18 cellular contexts compared by ENCODE assay signal in the genomic region with DNA sequence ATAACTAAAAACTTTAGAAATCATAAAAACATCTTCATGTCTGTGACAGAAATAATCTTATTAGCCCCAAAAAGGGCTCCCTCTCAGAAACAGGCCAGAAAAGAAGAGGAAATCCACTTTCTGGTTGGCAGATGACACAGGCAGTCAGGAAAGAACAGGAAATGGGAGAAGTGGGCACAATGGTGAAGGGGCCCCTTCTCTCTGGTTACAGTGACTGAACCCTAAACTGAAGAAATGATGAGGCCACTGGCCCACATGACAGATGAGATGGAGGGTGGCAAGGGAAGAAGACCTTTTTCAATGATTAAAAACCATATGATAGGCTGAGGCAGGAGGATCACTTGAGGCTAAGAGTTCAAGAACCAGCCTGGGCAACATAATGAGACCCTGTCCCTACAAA. TPM values are rescaled to one million over a fixed set of nuclear protein-coding genes. Genes with fewer than 3 reads are reported as not detected.
DNase-seq lines count a peak whose midpoint lies in the region; ATAC-seq, FAIRE-seq and TF ChIP-seq lines count a peak whose summit lies in the region.
"Had no signal": no experiment of that assay in that cellular context is flagged by ENCODE, and none has a peak within 500 bp of the region (broad histone marks: within the 10 kb centered on the region; RNA-seq: fewer than 3 reads in every experiment).

No MANE protein-coding gene starts in this region.

- peaks cover 39% of the 10 kb centered on the region for H3K4me1 Mint-ChIP-seq in activated naive CD8-positive, alpha-beta T cell treated with anti-CD3 and anti-CD28 coated beads for 36 hours
- H3K4me1 Mint-ChIP-seq in stimulated activated naive B cell treated with anti-CD40 and anti-IgM and Interleukin-4, amounts not matched to agents 10 μg/mL and 1 μg/mL and 100 μg/mL, for 72 hours = peaks cover 62 to 81% of the 10 kb centered on the region in 2 donors

- H2AFZ ChIP-seq in mammary epithelial cell (ENCODE audit: low read depth, low read length) = no peak overlapping the region

- H3K36me3 Mint-ChIP-seq in activated naive CD8-positive, alpha-beta T cell treated with anti-CD3 and anti-CD28 coated beads for 36 hours = peaks cover 5% of the 10 kb centered on the region
- H3K36me3 Mint-ChIP-seq in stimulated activated naive B cell treated with anti-CD40 and anti-IgM and Interleukin-4, amounts not matched to agents 10 μg/mL and 1 μg/mL and 100 μg/mL, for 72 hours = peaks cover 18 to 47% of the 10 kb centered on the region in 2 donors
- H3K36me3 Mint-ChIP-seq: CD14-positive monocyte had no signal

- H3K27me3 ChIP-seq in mammary epithelial cell (ENCODE audit: insufficient read depth, low read length) = no peaks in the 10 kb centered on the region
- H3K27me3 ChIP-seq: SJSA1 had no signal

- H3K9me3 ChIP-seq in mammary epithelial cell (replicated peaks; ENCODE audit: insufficient read depth, low read length) = no peaks in the 10 kb centered on the region
- H3K9me3 ChIP-seq: Caco-2, SJSA1 had no signal

- intact Hi-C loops in mammary epithelial cell (cut with micrococcal nuclease) = no loop called here

- no peak overlapping the region for H3K4me2 ChIP-seq in mammary epithelial cell (ENCODE audit: insufficient read depth, low read depth, low read length)

- CTCF ChIA-PET in mammary epithelial cell (lab: Charles Lee; ENCODE audit: low non-redundant PET) = no interaction called here

- dilution Hi-C loops in mammary epithelial cell (cut with HindIII; ENCODE audit: low sequenced_read_pairs) = no loop called here

- H3K27ac Mint-ChIP-seq in activated naive CD8-positive, alpha-beta T cell treated with anti-CD3 and anti-CD28 coated beads for 36 hours = peak overlapping the region; percentile 12
- H3K27ac Mint-ChIP-seq in stimulated activated naive B cell treated with anti-CD40 and anti-IgM and Interleukin-4, amounts not matched to agents 10 μg/mL and 1 μg/mL and 100 μg/mL, for 72 hours = peak overlapping the region; percentile 91
- H3K27ac Mint-ChIP-seq: CD14-positive monocyte had no signal

- no peaks in the 10 kb centered on the region for H3K36me3 ChIP-seq in mammary epithelial cell (ENCODE audit: insufficient read depth, low read length)

- no peak overlapping the region for H3K4me3 ChIP-seq in mammary epithelial cell (replicated peaks in 1 of 3; ENCODE audit: insufficient read depth in 1 of 3, low read depth in 2 of 3, low read length in 3 of 3)
- H3K4me3 ChIP-seq: SJSA1 had no signal

- no TSS peak for BruUV-seq in mammary epithelial cell (replicated peaks; lab: Mats Ljungman, UMichigan)

- TF ChIP-seq CTCF in mammary epithelial cell (conservative IDR thresholded peaks at IDR 0.05 in 1 of 2, IDR thresholded peaks at IDR 0.05 in 1 of 2; ENCODE audit: extremely low read depth in 1 of 2, insufficient read depth in 1 of 2, low read depth in 1 of 2, low read length in 2 of 2) = no peak

- no peaks in the 10 kb centered on the region for H3K79me2 ChIP-seq in mammary epithelial cell (ENCODE audit: insufficient read depth, low read length)

- no peak for ATAC-seq in stimulated activated naive B cell treated with anti-CD40 and anti-IgM and Interleukin-4, amounts not matched to agents 10 μg/mL and 1 μg/mL and 100 μg/mL, for 72 hours (replicated peaks)
- no peak for ATAC-seq in GM18907 (IDR thresholded peaks at IDR 0.05; ENCODE audit: unreplicated experiment)

- H3K27me3 Mint-ChIP-seq in activated naive CD8-positive, alpha-beta T cell treated with anti-CD3 and anti-CD28 coated beads for 36 hours = no peaks in the 10 kb centered on the region
- H3K27me3 Mint-ChIP-seq in stimulated activated naive B cell treated with anti-CD40 and anti-IgM and Interleukin-4, amounts not matched to agents 10 μg/mL and 1 μg/mL and 100 μg/mL, for 72 hours = no peaks in the 10 kb centered on the region
- H3K27me3 Mint-ChIP-seq: IgD-negative memory B cell had no signal

- FAIRE-seq in GM19239 (lab: Jason Lieb, UNC) = peak; percentile 58

- no peaks in the 10 kb centered on the region for H4K20me1 ChIP-seq in mammary epithelial cell (ENCODE audit: insufficient read depth, low read length)

- peaks cover 10% of the 10 kb centered on the region for H3K4me1 ChIP-seq in mammary epithelial cell (ENCODE audit: insufficient read depth, low read length)
- H3K4me1 ChIP-seq: Caco-2 had no signal

- in situ Hi-C loops in mammary epithelial cell (cut with MboI; ENCODE audit: low sequenced_read_pairs in 2 of 2) = no loop called here

- H3K9ac ChIP-seq in mammary epithelial cell (ENCODE audit: insufficient read depth, low read length) = no peak overlapping the region

- H3K27ac ChIP-seq in mammary epithelial cell (ENCODE audit: insufficient read depth, low read depth, low read length) = no peak overlapping the region
- H3K27ac ChIP-seq: 22Rv1, SJSA1 had no signal

- H3K9me3 Mint-ChIP-seq in activated naive CD8-positive, alpha-beta T cell treated with anti-CD3 and anti-CD28 coated beads for 36 hours = no peaks in the 10 kb centered on the region
- peaks cover 0 to 3% of the 10 kb centered on the region in 2 donors for H3K9me3 Mint-ChIP-seq in stimulated activated naive B cell treated with anti-CD40 and anti-IgM and Interleukin-4, amounts not matched to agents 10 μg/mL and 1 μg/mL and 100 μg/mL, for 72 hours
- H3K9me3 Mint-ChIP-seq: IgD-negative memory B cell had no signal

- H3K4me3 Mint-ChIP-seq in activated naive CD8-positive, alpha-beta T cell treated with anti-CD3 and anti-CD28 coated beads for 36 hours = no peak overlapping the region
- no peak overlapping the region for H3K4me3 Mint-ChIP-seq in stimulated activated naive B cell treated with anti-CD40 and anti-IgM and Interleukin-4, amounts not matched to agents 10 μg/mL and 1 μg/mL and 100 μg/mL, for 72 hours
- H3K4me3 Mint-ChIP-seq: CD14-positive monocyte had no signal

- DNase-seq in SIG-M5 treated with dmso at 0.1 percent for 504 hours (lab: John Stamatoyannopoulos, UW; ENCODE audit: unreplicated experiment) (peak; percentile 40), SIG-M5 (lab: John Stamatoyannopoulos, UW) (no peak), GM19239 (ENCODE audit: insufficient read length, low spot score) (no peak), amniotic stem cell (lab: John Stamatoyannopoulos, UW) (no peak), mammary epithelial cell (no peak)
- no peak for DNase-seq in activated naive CD8-positive, alpha-beta T cell treated with anti-CD3 and anti-CD28 coated beads for 36 hours
- DNase-seq in stimulated activated naive B cell treated with anti-CD40 and anti-IgM and Interleukin-4, amounts not matched to agents 10 μg/mL and 1 μg/mL and 100 μg/mL, for 72 hours = no peak
- DNase-seq: Caco-2, HCEC 1CT, NCI-H1417 treated with DMSO at 0.1 percent for 48 hours, NCI-H2029 treated with DMSO at 0.1 percent for 48 hours, NCI-H510A, NCI-H82 had no signal

RNA-seq across cellular contexts. Expression of a gene that starts 21.1 kb away (rescaled TPM):
- total RNA-seq in activated naive CD8-positive, alpha-beta T cell treated with anti-CD3 and anti-CD28 coated beads for 36 hours = 10 to 100 TPM; 11.0 to 13.6 TPM
- total RNA-seq in mammary epithelial cell = 10 to 100 TPM; 19.4 to 36.0 TPM
- 12.4 TPM for polyA plus RNA-seq in mammary epithelial cell
- polyA minus RNA-seq in mammary epithelial cell = 119 TPM

RNA-seq across cellular contexts. Expression of a gene that starts 51.9 kb away (rescaled TPM):
- 10 to 100 TPM; 46.2 to 48.3 TPM for total RNA-seq in activated naive CD8-positive, alpha-beta T cell treated with anti-CD3 and anti-CD28 coated beads for 36 hours
- 10 to 100 TPM; 17.7 to 26.5 TPM for total RNA-seq in mammary epithelial cell
- 18.2 TPM for polyA plus RNA-seq in mammary epithelial cell
- 12.5 TPM for polyA minus RNA-seq in mammary epithelial cell

RNA-seq across cellular contexts. Expression of a gene that starts 53.9 kb away (rescaled TPM):
- 10 to 100 TPM; 47.4 to 49.1 TPM for total RNA-seq in activated naive CD8-positive, alpha-beta T cell treated with anti-CD3 and anti-CD28 coated beads for 36 hours
- total RNA-seq in mammary epithelial cell = under 1 TPM in 1 of 2 donors, not detected in 1; 0.33 TPM
- polyA plus RNA-seq in mammary epithelial cell = not detected
- polyA minus RNA-seq in mammary epithelial cell = not detected
- total RNA-seq: SJSA1 had no signal

Comparison
In these comparisons a context has a peak if more than half of its experiments do, and no peak if none do; other contexts are left out.
1. RNA of a gene that starts 53.9 kb away (total RNA-seq): 47.4 to 49.1 TPM in activated naive CD8-positive, alpha-beta T cell treated with anti-CD3 and anti-CD28 coated beads for 36 hours; 0.33 TPM in mammary epithelial cell; every median in the first group is over 10 times any median in the second.